24 cellular contexts compared by ENCODE assay signal in genomic region chr9:6676254-6676928, GRCh38. TPM values are rescaled to one million over a fixed set of nuclear protein-coding genes. Genes with fewer than 3 reads are reported as not detected.
"Had no signal": no experiment of that assay in that cellular context is flagged by ENCODE, and none has a peak within 500 bp of the region (broad histone marks: within the 10 kb centered on the region; RNA-seq: fewer than 3 reads in every experiment).

No MANE protein-coding gene starts in this region.

- H3K4me3 ChIP-seq: coronary artery, dorsolateral prefrontal cortex, gastrocnemius medialis, lower lobe of right lung, transverse colon had no signal

- ATAC-seq: gastrocnemius medialis; left colon; lower lobe of right lung; naive thymus-derived CD8-positive, alpha-beta T cell had no signal

- H3K27me3 ChIP-seq: brain microvascular endothelial cell, dorsolateral prefrontal cortex, gastrocnemius medialis, transverse colon had no signal

- H3K27ac Mint-ChIP-seq: progenitor cell of endocrine pancreas had no signal

- FAIRE-seq: astrocyte, urothelium cell line had no signal

- H3K9me3 Mint-ChIP-seq: naive thymus-derived CD8-positive, alpha-beta T cell had no signal

- H3K9me3 ChIP-seq: gastrocnemius medialis, lower lobe of right lung, transverse colon had no signal

- H3K27ac ChIP-seq: brain microvascular endothelial cell, coronary artery, dorsolateral prefrontal cortex, gastrocnemius medialis, lower lobe of right lung, transverse colon had no signal

- H3K4me3 Mint-ChIP-seq: naive thymus-derived CD8-positive, alpha-beta T cell had no signal

- H3K4me1 ChIP-seq: gastrocnemius medialis, lower lobe of right lung had no signal

- H3K36me3 ChIP-seq: brain microvascular endothelial cell, gastrocnemius medialis, lower lobe of right lung, transverse colon had no signal

- DNase-seq: activated CD4-positive, alpha-beta T cell treated with anti-CD3 and anti-CD28 coated beads for 4 hours; activated CD4-positive, alpha-beta T cell treated with anti-CD3 and anti-CD28 coated beads, Interleukin-2, amount 50 U/mL, for 4 hours; activated effector memory CD4-positive, alpha-beta T cell treated with Interleukin-2 at 50 U/mL for 16 hours; activated naive CD4-positive, alpha-beta T cell treated with Interleukin-2 at 50 U/mL for 16 hours; activated T-cell treated with anti-CD3 and anti-CD28 coated beads for 4 hours; amniotic stem cell; brain microvascular endothelial cell; dorsolateral prefrontal cortex; effector memory CD4-positive, alpha-beta T cell; gastrocnemius medialis; glutamatergic neuron; islet precursor cell; left colon; lower lobe of right lung; mesenchymal stem cell; naive thymus-derived CD8-positive, alpha-beta T cell; stimulated activated CD4-positive, alpha-beta T cell treated with anti-CD3 and anti-CD28 coated beads, Interleukin-2, amount 100 ng/mL, for 48 hours; stimulated activated naive CD4-positive, alpha-beta T cell treated with Interleukin-2 at 50 U/mL for 16 hours; T-helper 2 cell; transverse colon had no signal

- H3K27me3 Mint-ChIP-seq: naive thymus-derived CD8-positive, alpha-beta T cell; progenitor cell of endocrine pancreas had no signal

RNA-seq across cellular contexts. Expression of gene GLDC, which starts 30.9 kb away (rescaled TPM):
- total RNA-seq: naive thymus-derived CD8-positive, alpha-beta T cell had no signal
